ENCODE assay signal across 9 cellular contexts in genomic region chr1:147080013-147080661, GRCh38.
A peak's percentile ranks its signal among the peaks of the same experiment; 100 is the strongest.
DNase-seq lines count a peak whose midpoint lies in the region; ATAC-seq and TF ChIP-seq lines count a peak whose summit lies in the region.
"Had no signal": no experiment of that assay in that cellular context is flagged by ENCODE, and none has a peak within 500 bp of the region (broad histone marks: within the 10 kb centered on the region; RNA-seq: fewer than 3 reads in every experiment).

No MANE protein-coding gene starts in this region.

- H3K4me1 ChIP-seq in ectodermal cell (ENCODE audit: control insufficient read depth, insufficient read depth, low read length): peaks cover 4% of the 10 kb centered on the region
- H3K4me1 ChIP-seq in neuronal stem cell (ENCODE audit: control insufficient read depth in 2 of 2, insufficient read depth in 1 of 2, low read depth in 1 of 2, low read length in 2 of 2): peaks cover 0 to 26% of the 10 kb centered on the region in 2 donors

- peak overlapping the region; percentile 56 for H2BK15ac ChIP-seq in neuronal stem cell (ENCODE audit: low read length)

- H3K14ac ChIP-seq in neuronal stem cell (ENCODE audit: low read length): no peak overlapping the region

- H4K8ac ChIP-seq in neuronal stem cell (ENCODE audit: low read depth, low read length): peak overlapping the region; percentile 48

- no peak for TF ChIP-seq POLR2A in NB4 (IDR thresholded peaks at IDR 0.05; ENCODE audit: extremely low read depth, insufficient read length)

- H3K27ac ChIP-seq in ectodermal cell (ENCODE audit: insufficient read depth, low read depth, low read length, poor library complexity, severe bottlenecking): no peak overlapping the region
- no peak overlapping the region for H3K27ac ChIP-seq in neuronal stem cell (replicated peaks; ENCODE audit: low read length)

- peak overlapping the region; percentile 8 for H2AK5ac ChIP-seq in neuronal stem cell (ENCODE audit: low read depth, low read length)

- no peak for TF ChIP-seq CTCF in NB4 (IDR thresholded peaks at IDR 0.05; ENCODE audit: low read depth, low read length)

- H4K91ac ChIP-seq in neuronal stem cell (ENCODE audit: low read depth, low read length, poor library complexity): no peak overlapping the region

- H3K18ac ChIP-seq in neuronal stem cell (ENCODE audit: low read length): peak overlapping the region; percentile 70

- H3K27me3 ChIP-seq in ectodermal cell (ENCODE audit: control insufficient read depth, insufficient read depth, low read length, poor library complexity, severe bottlenecking) (peaks cover 100% of the 10 kb centered on the region), neuronal stem cell (ENCODE audit: control insufficient read depth in 3 of 3, insufficient read depth in 3 of 3, low read depth in 1 of 3, low read length in 3 of 3) (peaks cover 34 to 76% (median 46%) of the 10 kb centered on the region in 3 experiments)

- H3K4me2 ChIP-seq in neuronal stem cell (ENCODE audit: insufficient read depth, low read length, poor library complexity, severe bottlenecking): peak overlapping the region; percentile 37

- no peak overlapping the region for H2AFZ ChIP-seq in neuronal stem cell (ENCODE audit: low read length)

- H3K9ac ChIP-seq in neuronal stem cell (ENCODE audit: low read depth, low read length, poor library complexity): peak overlapping the region; percentile 81

- WGBS in ectodermal cell, 2 experiments: 17 to 19% methylated on average over 35 of the region's 35 CpGs
- no CpG with 5 or more reads among the region's 35 CpGs for WGBS in neuronal stem cell (ENCODE audit: extremely low coverage in 2 of 2, insufficient read length in 2 of 2, insufficient replicate concordance in 1 of 2), 2 donors

- in situ Hi-C loops in G401 (cut with HindIII; ENCODE audit: low sequenced_read_pairs): no loop called here

- peak overlapping the region; percentile 48 for H2BK12ac ChIP-seq in neuronal stem cell (ENCODE audit: low read length)

- H3K9me3 ChIP-seq in ectodermal cell (ENCODE audit: control insufficient read depth, low read length) (no peaks in the 10 kb centered on the region), neuronal stem cell (replicated peaks in 1 of 2; ENCODE audit: control insufficient read depth in 2 of 2, insufficient read depth in 1 of 2, low read depth in 1 of 2, low read length in 2 of 2) (peaks cover 0 to 8% of the 10 kb centered on the region in 2 donors)

- H3K36me3 ChIP-seq in ectodermal cell (ENCODE audit: control insufficient read depth, insufficient read depth, low read length) (no peaks in the 10 kb centered on the region), neuronal stem cell (replicated peaks in 1 of 2; ENCODE audit: control insufficient read depth in 2 of 2, insufficient read depth in 2 of 2, low read length in 2 of 2) (no peaks in the 10 kb centered on the region)

- H2BK120ac ChIP-seq in neuronal stem cell (ENCODE audit: low read depth, low read length): no peak overlapping the region

- DNase-seq in G401 (ENCODE audit: low spot score) (peak; percentile 48), NB4 (ENCODE audit: low read depth) (peak; percentile 4), neuronal stem cell (ENCODE audit: low spot score) (no peak), NCI-H1436 (lab: John Stamatoyannopoulos, UW) (no peak)
- no peak for DNase-seq in effector CD4-positive, alpha-beta T cell
- DNase-seq: GF-D8, small intestine had no signal

- no peak overlapping the region for H2BK5ac ChIP-seq in neuronal stem cell (ENCODE audit: low read length)

- peak overlapping the region; percentile 67 for H3K23ac ChIP-seq in neuronal stem cell (ENCODE audit: low read depth, low read length, poor library complexity)

- H3K4me3 ChIP-seq in NB4 (ENCODE audit: low read depth, low read length) (no peak overlapping the region), ectodermal cell (ENCODE audit: insufficient read depth, low read depth, low read length) (peak overlapping the region; percentile 22), neuronal stem cell (ENCODE audit: low read length in 2 of 2) (no peak overlapping the region)

- ATAC-seq in GM21381 (IDR thresholded peaks at IDR 0.05; ENCODE audit: unreplicated experiment): no peak

- H3K79me1 ChIP-seq in neuronal stem cell (ENCODE audit: low read depth, low read length): no peaks in the 10 kb centered on the region

- H3K4ac ChIP-seq in neuronal stem cell (ENCODE audit: low read length): no peak overlapping the region

Comparison
In these comparisons a context has a peak if more than half of its experiments do, and no peak if none do; other contexts are left out.
1. DNase-seq: peak in G401 (single experiment) and NB4 (single experiment); none in neuronal stem cell (single experiment), effector CD4-positive, alpha-beta T cell (single experiment) and NCI-H1436 (single experiment).